In the genomic region with DNA sequence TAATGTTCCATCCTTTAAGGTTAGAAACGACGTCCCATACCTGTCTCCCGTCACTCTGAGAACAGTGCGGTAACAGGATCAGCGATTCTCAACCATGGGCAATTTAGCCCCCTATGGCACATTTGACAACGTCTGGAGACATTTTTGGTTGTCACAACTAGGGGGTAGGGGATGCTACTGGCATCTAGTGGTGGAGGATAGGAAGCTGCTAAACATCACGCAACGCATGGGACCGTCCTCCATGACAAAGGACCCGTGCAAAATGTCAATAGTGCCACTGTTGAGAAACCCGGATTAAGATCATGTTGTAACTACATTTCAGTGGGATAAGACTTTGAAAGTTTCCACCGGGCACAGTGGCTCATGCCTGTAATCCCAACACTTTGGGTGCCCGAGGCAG, we compare ENCODE assay signal across 10 cellular contexts. TPM values are rescaled to one million over a fixed set of nuclear protein-coding genes. Genes with fewer than 3 reads are reported as not detected.
DNase-seq lines count a peak whose midpoint lies in the region; ATAC-seq and TF ChIP-seq lines count a peak whose summit lies in the region.
"Had no signal": no experiment of that assay in that cellular context is flagged by ENCODE, and none has a peak within 500 bp of the region (broad histone marks: within the 10 kb centered on the region; RNA-seq: fewer than 3 reads in every experiment).

No MANE protein-coding gene starts in this region.

- H3K79me1 ChIP-seq in IMR-90 (ENCODE audit: low read depth in 1 of 2, low read length in 2 of 2) = peaks cover 3 to 13% of the 10 kb centered on the region in 2 experiments; a peak in 3 of 4 replicates

- H3K56ac ChIP-seq in IMR-90 (ENCODE audit: extremely low read depth, insufficient read depth, low read length) = no peak overlapping the region

- H2BK15ac ChIP-seq in IMR-90 (ENCODE audit: low read depth, low read length) = no peak overlapping the region

- H3K27ac Mint-ChIP-seq in CD4-positive, alpha-beta T cell = no peak overlapping the region

- H2BK120ac ChIP-seq in IMR-90 (ENCODE audit: low read depth, low read length) = no peak overlapping the region

- H3K23ac ChIP-seq in IMR-90 (ENCODE audit: low read depth, low read length) = no peak overlapping the region

- H3K4me3 Mint-ChIP-seq in CD4-positive, alpha-beta T cell = peak overlapping the region; percentile 40
- H3K4me3 Mint-ChIP-seq in activated T-cell treated with anti-CD3 and anti-CD28 coated beads, Interleukin-2, amount 50 U/mL, for 4 hours = no peak overlapping the region

- no peak overlapping the region for H4K5ac ChIP-seq in IMR-90 (ENCODE audit: low read depth, low read length)

- 68% methylated on average over 9 of the region's 13 CpGs; no CpG with 5 or more reads in 1 of the 2 experiments for WGBS in IMR-90 (ENCODE audit: extremely low coverage in 2 of 2, insufficient read length in 1 of 2), 2 experiments
- WGBS in tibial nerve, 2 donors = 57 to 66% methylated on average over 13 of the region's 13 CpGs

- no peaks in the 10 kb centered on the region for H3K9me3 Mint-ChIP-seq in CD4-positive, alpha-beta T cell
- H3K9me3 Mint-ChIP-seq in activated T-cell treated with anti-CD3 and anti-CD28 coated beads, Interleukin-2, amount 50 U/mL, for 4 hours = no peaks in the 10 kb centered on the region

- no peaks in the 10 kb centered on the region for H3K9me3 ChIP-seq in CD4-positive, alpha-beta T cell (ENCODE audit: control insufficient read depth, low read length)
- H3K9me3 ChIP-seq in IMR-90 (ENCODE audit: control insufficient read depth, insufficient read depth, low read length) (no peaks in the 10 kb centered on the region), tibial nerve (no peaks in the 10 kb centered on the region)

- H2BK5ac ChIP-seq in IMR-90 (ENCODE audit: low read depth, low read length, poor library complexity, severe bottlenecking) = no peak overlapping the region

- H3K27me3 Mint-ChIP-seq in CD4-positive, alpha-beta T cell = no peaks in the 10 kb centered on the region
- H3K27me3 Mint-ChIP-seq in activated T-cell treated with anti-CD3 and anti-CD28 coated beads, Interleukin-2, amount 50 U/mL, for 4 hours (ENCODE audit: low read depth) = no peaks in the 10 kb centered on the region

- H3K9ac ChIP-seq in IMR-90 (ENCODE audit: low read depth, low read length) = no peak overlapping the region

- H4K91ac ChIP-seq in IMR-90 (ENCODE audit: insufficient read depth, low read depth, low read length) = no peak overlapping the region

- peak in 3 of 10 experiments; percentile 8 to 19 (median 14) for DNase-seq in CD4-positive, alpha-beta T cell
- DNase-seq in IMR-90 (no peak), left kidney (ENCODE audit: low read depth, low spot score) (peak; percentile 41), tibial nerve (ENCODE audit: low spot score in 2 of 2) (no peak), EL (no peak), NCI-H128 (lab: John Stamatoyannopoulos, UW; ENCODE audit: unreplicated experiment) (no peak), DMS153 treated with DMSO at 0.1 percent for 48 hours (lab: John Stamatoyannopoulos, UW; ENCODE audit: unreplicated experiment) (no peak)
- peak; percentile 24 for DNase-seq in activated T-cell treated with anti-CD3 and anti-CD28 coated beads, Interleukin-2, amount 50 U/mL, for 4 hours
- DNase-seq: SHP77 treated with DMSO at 0.1 percent for 48 hours had no signal

- BruUV-seq in IMR-90 (replicated peaks; lab: Mats Ljungman, UMichigan) = no TSS peak

- in situ Hi-C loops in IMR-90 (cut with MboI; ENCODE audit: low sequenced_read_pairs) = no loop called here

- no peak overlapping the region for H2AK9ac ChIP-seq in IMR-90 (replicated peaks; ENCODE audit: low read depth, low read length, poor library complexity)

- H3K36me3 Mint-ChIP-seq in CD4-positive, alpha-beta T cell (ENCODE audit: low read depth) = peaks cover 4% of the 10 kb centered on the region
- H3K36me3 Mint-ChIP-seq in activated T-cell treated with anti-CD3 and anti-CD28 coated beads, Interleukin-2, amount 50 U/mL, for 4 hours (ENCODE audit: insufficient read depth) = peaks cover 6% of the 10 kb centered on the region

- CTCF ChIA-PET in CD4-positive, alpha-beta T cell (lab: Charles Lee) = interaction anchor here (2.0 kb wide), 1 partner anchor 80 kb away, joined by 8 read pairs; no protein-coding TSS in a partner anchor
- CTCF ChIA-PET in IMR-90 (lab: Yijun Ruan, JAX) = interaction anchor here (1.5 kb wide), 1 partner anchor 80 kb away, joined by 4 read pairs; no protein-coding TSS in a partner anchor

- H2AFZ ChIP-seq in IMR-90 (replicated peaks; ENCODE audit: low read length, poor library complexity) = no peak overlapping the region

- H3K27me3 ChIP-seq in CD4-positive, alpha-beta T cell (ENCODE audit: control insufficient read depth, insufficient read depth, low read length) = no peaks in the 10 kb centered on the region
- no peaks in the 10 kb centered on the region; the same call in 1 of the 2 replicates for H3K27me3 ChIP-seq in IMR-90 (ENCODE audit: control insufficient read depth, insufficient read depth, low read length)
- H3K27me3 ChIP-seq in tibial nerve = no peaks in the 10 kb centered on the region

- H3K4me3 ChIP-seq in IMR-90 (ENCODE audit: insufficient read depth, low read depth, low read length) (no peak overlapping the region), tibial nerve (no peak overlapping the region)
- H3K4me3 ChIP-seq: skin epidermis had no signal

- TF ChIP-seq CTCF in CD4-positive, alpha-beta T cell (IDR thresholded peaks at IDR 0.05) = peak; percentile 52
- TF ChIP-seq CTCF in IMR-90 (conservative IDR thresholded peaks at IDR 0.05; ENCODE audit: low read depth, low read length) = 0 out of 2 replicates have a peak, but pooled peaks have one; percentile 20
- TF ChIP-seq CTCF in tibial nerve (IDR thresholded peaks at IDR 0.05) = peak in 2 of 5 experiments; percentile 8 to 29

- no peak overlapping the region for H3K4me2 ChIP-seq in IMR-90 (ENCODE audit: low read depth, low read length)

- no peaks in the 10 kb centered on the region for H4K20me1 ChIP-seq in IMR-90 (ENCODE audit: insufficient read depth, low read length)

- H3K9me1 ChIP-seq in IMR-90 (ENCODE audit: insufficient read depth, low read length) = no peaks in the 10 kb centered on the region; the same call in 1 of the 2 replicates

- H2BK20ac ChIP-seq in IMR-90 (ENCODE audit: low read depth, low read length) = no peak overlapping the region

- no peak overlapping the region for H3K14ac ChIP-seq in IMR-90 (replicated peaks; ENCODE audit: low read depth, low read length)

- no peak overlapping the region for H3K27ac ChIP-seq in CD4-positive, alpha-beta T cell (ENCODE audit: low read depth, low read length)
- H3K27ac ChIP-seq in IMR-90 (ENCODE audit: insufficient read depth, low read length) (no peak overlapping the region), tibial nerve (no peak overlapping the region)
- H3K27ac ChIP-seq: skin epidermis had no signal

- H4K8ac ChIP-seq in IMR-90 (ENCODE audit: low read depth in 2 of 2, low read length in 2 of 2) = no peak overlapping the region

- dilution Hi-C loops in IMR-90 (cut with HindIII; ENCODE audit: low sequenced_read_pairs, unreplicated experiment) = no loop called here

- intact Hi-C loops in CD4-positive, alpha-beta T cell (cut with DNase I, micrococcal nuclease) = loop anchor here (1.0 to 10.0 kb wide), 4 partner anchors 53 to 337 kb away; no protein-coding TSS in a partner anchor
- intact Hi-C loops in IMR-90 (cut with micrococcal nuclease) = loop anchor here (10.0 kb wide), 2 partner anchors 337 to 367 kb away; no protein-coding TSS in a partner anchor

- no peak for TF ChIP-seq POLR2A in IMR-90 (IDR thresholded peaks at IDR 0.05; ENCODE audit: low read depth, low read length)
- TF ChIP-seq POLR2A in tibial nerve (IDR thresholded peaks at IDR 0.05) = no peak

- TF ChIP-seq EP300 in tibial nerve (IDR thresholded peaks at IDR 0.05) = no peak

- H3K4me1 Mint-ChIP-seq in CD4-positive, alpha-beta T cell (ENCODE audit: low read depth) = peaks cover 24% of the 10 kb centered on the region
- H3K4me1 Mint-ChIP-seq in activated T-cell treated with anti-CD3 and anti-CD28 coated beads, Interleukin-2, amount 50 U/mL, for 4 hours (ENCODE audit: low read depth) = peaks cover 10% of the 10 kb centered on the region

- no peak for TF ChIP-seq RAD21 in IMR-90 (IDR thresholded peaks at IDR 0.05; ENCODE audit: low read length)

- ATAC-seq in CD4-positive, alpha-beta T cell (ENCODE audit: poor library complexity) = peak; percentile 22
- no peak for ATAC-seq in IMR-90 (ENCODE audit: low read depth)
- no peak for ATAC-seq in activated T-cell treated with anti-CD3 and anti-CD28 coated beads, Interleukin-2, amount 50 U/mL, for 4 hours

- POLR2A ChIA-PET in CD4-positive, alpha-beta T cell (lab: Charles Lee) = interaction anchor here (0.9 to 1.4 kb wide), 2 partner anchors 81 to 636 kb away, joined by 3 to 6 read pairs; no protein-coding TSS in a partner anchor
- POLR2A ChIA-PET in IMR-90 (lab: Charles Lee; ENCODE audit: unreplicated experiment) = no interaction called here

- H3K36me3 ChIP-seq in IMR-90 (ENCODE audit: control insufficient read depth, insufficient read depth, low read length) (no peaks in the 10 kb centered on the region; the same call in none of the 2 replicates), tibial nerve (peaks cover 0 to 9% (median 0%) of the 10 kb centered on the region in 3 donors)

- H3K18ac ChIP-seq in IMR-90 (ENCODE audit: low read depth, low read length) = no peak overlapping the region

- H3K4me1 ChIP-seq in IMR-90 (ENCODE audit: control insufficient read depth, insufficient read depth, low read length) (no peaks in the 10 kb centered on the region), tibial nerve (peaks cover 0 to 10% (median 9%) of the 10 kb centered on the region in 4 donors)

- H2AK5ac ChIP-seq in IMR-90 (ENCODE audit: low read depth, low read length) = no peak overlapping the region

- H3K4ac ChIP-seq in IMR-90 (ENCODE audit: low read depth, low read length) = no peak overlapping the region

TF ChIP-seq in IMR-90, 13 proteins besides CTCF, POLR2A, EP300 and RAD21 (continues in another document):
- TF ChIP-seq MAZ (IDR thresholded peaks at IDR 0.05; ENCODE audit: borderline replicate concordance, low read depth, low read length) = no peak
- TF ChIP-seq MXI1 (IDR thresholded peaks at IDR 0.05; ENCODE audit: borderline replicate concordance, low read depth, low read length) = no peak
- no peak for TF ChIP-seq BHLHE40 (IDR thresholded peaks at IDR 0.05; ENCODE audit: low read depth, low read length)
- no peak for TF ChIP-seq NFE2L2 (IDR thresholded peaks at IDR 0.05; ENCODE audit: low read depth, low read length)
- TF ChIP-seq RFX5 (IDR thresholded peaks at IDR 0.05; ENCODE audit: low read depth, low read length) = no peak
- TF ChIP-seq RCOR1 (IDR thresholded peaks at IDR 0.05; ENCODE audit: insufficient replicate concordance, low read length) = no peak

RNA-seq across cellular contexts. Expression of gene PAXIP1, which starts 5.0 kb away (rescaled TPM):
- 1 to 10 TPM; 6.4 to 6.7 TPM for total RNA-seq in CD4-positive, alpha-beta T cell
- total RNA-seq in IMR-90 (2012; rRNA removed) (7.3 and 7.5 TPM in 2 replicates), tibial nerve (10 to 100 TPM in 1 of 4 donors, 1 to 10 TPM in 3; 9.0 to 10.3 (median 9.8) TPM)
- 8.7 and 9.4 TPM in 2 replicates for polyA plus RNA-seq in IMR-90 (2012; rRNA removed)
- polyA plus RNA-seq in IMR-90 (2012; cell fraction: cytosol; rRNA removed) = 5.3 and 5.4 TPM in 2 replicates
- 22.4 and 24.0 TPM in 2 replicates for polyA plus RNA-seq in IMR-90 (2012; cell fraction: nucleus; rRNA removed; ENCODE audit: low replicate concordance)
- total RNA-seq in activated T-cell treated with anti-CD3 and anti-CD28 coated beads, Interleukin-2, amount 50 U/mL, for 4 hours = 10 to 100 TPM; 25.5 to 26.5 (median 26.2) TPM

Comparison
In these comparisons a context has a peak if more than half of its experiments do, and no peak if none do; other contexts are left out.
1. DNase-seq: peak in activated T-cell treated with anti-CD3 and anti-CD28 coated beads, Interleukin-2, amount 50 U/mL, for 4 hours (single experiment) and left kidney (single experiment); none in IMR-90 (single experiment), tibial nerve (0 of 2), EL (single experiment), NCI-H128 (single experiment) and DMS153 treated with DMSO at 0.1 percent for 48 hours (single experiment).